Comparison of ENCODE assay signal across 21 cellular contexts in the genomic region with DNA sequence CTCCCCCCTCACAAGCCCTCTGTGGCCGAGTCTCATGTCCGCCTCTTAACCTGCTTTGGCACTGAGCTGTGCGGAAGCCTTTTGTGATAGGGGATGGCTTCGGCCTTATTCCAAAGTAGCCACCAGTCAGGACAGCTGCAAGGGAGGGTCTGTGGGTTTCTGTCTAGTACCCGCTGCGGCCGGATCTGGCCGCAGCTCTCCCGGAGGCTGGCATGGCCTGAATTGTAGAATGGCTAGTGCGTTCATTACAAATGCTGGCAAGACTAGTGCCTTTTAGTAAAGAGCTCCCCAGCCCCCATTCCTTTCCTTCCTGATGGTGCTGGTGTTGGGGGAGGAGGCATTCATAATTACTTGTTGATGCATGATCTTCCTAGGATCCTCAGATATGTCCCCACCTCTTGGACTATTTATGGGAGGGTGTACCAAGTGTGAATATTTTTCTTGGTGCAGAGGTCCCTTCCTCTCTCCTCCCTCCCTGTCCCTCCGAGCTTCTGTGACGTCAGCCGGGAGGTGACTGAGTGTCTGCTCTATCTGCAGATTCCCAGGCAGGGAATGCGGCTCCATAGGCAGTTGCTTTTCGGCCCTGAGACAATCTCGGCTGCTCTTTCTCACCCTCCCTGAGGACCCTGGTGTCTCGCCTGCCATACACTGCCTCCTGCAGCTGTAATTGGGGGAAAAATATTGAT.
A peak's percentile ranks its signal among the peaks of the same experiment; 100 is the strongest.
DNase-seq lines count a peak whose midpoint lies in the region; ATAC-seq and TF ChIP-seq lines count a peak whose summit lies in the region.
"Had no signal": no experiment of that assay in that cellular context is flagged by ENCODE, and none has a peak within 500 bp of the region (broad histone marks: within the 10 kb centered on the region; RNA-seq: fewer than 3 reads in every experiment).

No MANE protein-coding gene starts in this region.

- ATAC-seq in PC-3 (no peak), GM21381 (IDR thresholded peaks at IDR 0.05; ENCODE audit: unreplicated experiment) (no peak)

- DNase-seq in EH (ENCODE audit: low read depth) (peak; percentile 11), NCI-H2196 treated with DMSO at 0.1 percent for 48 hours (lab: John Stamatoyannopoulos, UW; ENCODE audit: unreplicated experiment) (peak; percentile 89), cerebellum (ENCODE audit: low spot score) (peak; percentile 15), neural crest cell (ENCODE audit: low read depth, low spot score) (no peak), PC-3 (no peak), activated T-cell treated with anti-CD3 and anti-CD28 coated beads for 4 hours (no peak)
- DNase-seq: activated B cell treated with CpG ODN at 0.5 μM for 24 hours; activated CD4-positive, alpha-beta memory T cell treated with anti-CD3 and anti-CD28 coated beads, Interleukin-2, amount 10 ng/mL, durations not matched to agents 7 days and 5 days; activated naive CD4-positive, alpha-beta T cell treated with Interleukin-2 at 50 U/mL for 16 hours; activated T-cell treated with anti-CD3 and anti-CD28 coated beads, Interleukin-2, amount 50 U/mL, for 24 hours; CD4-positive, alpha-beta memory T cell; cortex of kidney; NCI-H1048; NCI-H2107; NCI-H69; stimulated activated CD4-positive, alpha-beta T cell treated with anti-CD3 and anti-CD28 coated beads, Interleukin-12 subunit alpha, Interleukin-12 subunit beta, amount 100 ng/mL, for 4 hours; testis had no signal

- no peak overlapping the region for H2AFZ ChIP-seq in PC-3 (ENCODE audit: low read length)

- H3K36me3 ChIP-seq in PC-3 (ENCODE audit: low read depth, low read length), result no peaks in the 10 kb centered on the region
- H3K36me3 ChIP-seq: prostate gland had no signal

- H4K20me1 ChIP-seq in PC-3 (ENCODE audit: low read length), result no peaks in the 10 kb centered on the region

- H3K9ac ChIP-seq in PC-3 (ENCODE audit: low read length), result no peak overlapping the region

- no peaks in the 10 kb centered on the region for H3K9me3 Mint-ChIP-seq in neural crest cell
- H3K9me3 Mint-ChIP-seq: activated B cell treated with CpG ODN at 0.5 μM for 24 hours; activated CD4-positive, alpha-beta memory T cell treated with anti-CD3 and anti-CD28 coated beads, Interleukin-2, amount 10 ng/mL, durations not matched to agents 7 days and 5 days; activated T-cell treated with anti-CD3 and anti-CD28 coated beads, Interleukin-2, amount 50 U/mL, for 24 hours had no signal

- H3K9me2 ChIP-seq in PC-3 (replicated peaks; ENCODE audit: low read length), result no peaks in the 10 kb centered on the region

- peaks cover 41% of the 10 kb centered on the region for H3K4me1 Mint-ChIP-seq in neural crest cell

- intact Hi-C loops in PC-3 (cut with micrococcal nuclease), result no loop called here

- H3K9me3 ChIP-seq in PC-3 (ENCODE audit: low read length), result no peaks in the 10 kb centered on the region
- H3K9me3 ChIP-seq: prostate gland, testis had no signal

- POLR2A ChIA-PET in PC-3 (lab: Charles Lee; ENCODE audit: unreplicated experiment), result no interaction called here

- H3K79me2 ChIP-seq in PC-3 (ENCODE audit: low read length), result no peaks in the 10 kb centered on the region

- peak overlapping the region; percentile 47 for H3K4me3 Mint-ChIP-seq in neural crest cell
- H3K4me3 Mint-ChIP-seq: activated B cell treated with CpG ODN at 0.5 μM for 24 hours; activated CD4-positive, alpha-beta memory T cell treated with anti-CD3 and anti-CD28 coated beads, Interleukin-2, amount 10 ng/mL, durations not matched to agents 7 days and 5 days; activated T-cell treated with anti-CD3 and anti-CD28 coated beads, Interleukin-2, amount 50 U/mL, for 24 hours; CD4-positive, alpha-beta memory T cell had no signal

- no peak overlapping the region for H3K4me2 ChIP-seq in PC-3 (ENCODE audit: low read length)

- H3F3A ChIP-seq in PC-3 (ENCODE audit: low read length, unreplicated experiment), result no peaks in the 10 kb centered on the region

- no peak overlapping the region for H3K4me3 ChIP-seq in PC-3 (ENCODE audit: low read length)
- H3K4me3 ChIP-seq: prostate gland, testis had no signal

- no peak for TF ChIP-seq CTCF in neural crest cell (conservative IDR thresholded peaks at IDR 0.05)
- no peak for TF ChIP-seq CTCF in PC-3 (conservative IDR thresholded peaks at IDR 0.05; ENCODE audit: low read depth, low read length)

- CTCF ChIA-PET in PC-3 (lab: Charles Lee), result no interaction called here

- no peak overlapping the region for H3K27ac Mint-ChIP-seq in neural crest cell (ENCODE audit: unreplicated experiment)
- H3K27ac Mint-ChIP-seq: activated B cell treated with CpG ODN at 0.5 μM for 24 hours; activated CD4-positive, alpha-beta memory T cell treated with anti-CD3 and anti-CD28 coated beads, Interleukin-2, amount 10 ng/mL, durations not matched to agents 7 days and 5 days; activated T-cell treated with anti-CD3 and anti-CD28 coated beads, Interleukin-2, amount 50 U/mL, for 24 hours; nephron had no signal

- H3K36me3 Mint-ChIP-seq in neural crest cell (ENCODE audit: low read depth), result no peaks in the 10 kb centered on the region
- H3K36me3 Mint-ChIP-seq: CD4-positive, alpha-beta memory T cell had no signal

- H3K27me3 ChIP-seq in PC-3 (ENCODE audit: low read length), result peaks cover 99% of the 10 kb centered on the region
- H3K27me3 ChIP-seq: testis had no signal

- H3K27ac ChIP-seq in PC-3 (ENCODE audit: low read length), result no peak overlapping the region
- H3K27ac ChIP-seq: HL-60, prostate gland, testis had no signal

- H3K27me3 Mint-ChIP-seq in neural crest cell (ENCODE audit: low read depth), result peaks cover 59% of the 10 kb centered on the region

- H3K4me1 ChIP-seq in PC-3 (ENCODE audit: insufficient read depth, low read length), result peaks cover 3% of the 10 kb centered on the region; the same call in 1 of the 2 replicates
- H3K4me1 ChIP-seq: prostate gland had no signal

- BruUV-seq in PC-3 (replicated peaks; lab: Mats Ljungman, UMichigan), result no TSS peak

Comparison
In these comparisons a context has a peak if more than half of its experiments do, and no peak if none do; other contexts are left out.
1. DNase-seq: peak in EH (single experiment), NCI-H2196 treated with DMSO at 0.1 percent for 48 hours (single experiment) and cerebellum (single experiment); none in neural crest cell (single experiment), PC-3 (single experiment) and activated T-cell treated with anti-CD3 and anti-CD28 coated beads for 4 hours (single experiment).